14 cellular contexts compared by ENCODE assay signal in the genomic region with DNA sequence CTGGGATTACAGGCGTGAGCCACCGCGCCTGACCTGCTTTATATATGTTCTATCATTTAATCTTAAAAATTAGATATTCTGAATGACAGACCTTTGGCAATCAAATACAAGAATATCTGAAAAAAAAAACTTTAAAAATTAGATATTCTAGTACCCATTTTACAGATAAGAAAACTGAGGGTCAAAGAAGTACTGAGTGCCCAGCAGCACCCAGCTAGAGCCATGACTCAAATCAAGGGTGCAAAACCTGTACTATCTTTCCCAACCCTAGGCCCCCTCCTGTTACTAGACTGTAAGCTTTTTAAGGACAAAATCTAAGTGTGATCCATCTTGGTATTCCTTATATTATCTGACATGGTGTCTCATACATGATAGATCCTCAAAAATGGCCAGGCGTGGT. TPM values are rescaled to one million over a fixed set of nuclear protein-coding genes. Genes with fewer than 3 reads are reported as not detected.
"Had no signal": no experiment of that assay in that cellular context is flagged by ENCODE, and none has a peak within 500 bp of the region (broad histone marks: within the 10 kb centered on the region; RNA-seq: fewer than 3 reads in every experiment).

No MANE protein-coding gene starts in this region.

- H3K4me1 ChIP-seq: pancreas had no signal

- H3K27ac ChIP-seq: pancreas had no signal

- H3K9me3 ChIP-seq: pancreas, SK-N-SH had no signal

- DNase-seq: activated CD4-positive, alpha-beta T cell treated with anti-CD3 and anti-CD28 coated beads for 4 hours; anterior cingulate cortex; cortex of kidney; effector memory CD4-positive, alpha-beta T cell; foreskin melanocyte; mesendoderm; pancreas; SK-N-SH; stimulated activated CD4-positive, alpha-beta T cell treated with anti-CD3 and anti-CD28 coated beads, Interleukin-1b, Interleukin-23, amount 100 ng/mL, for 48 hours had no signal

- H3K27me3 ChIP-seq: pancreas had no signal

- H3K9ac ChIP-seq: SK-N-SH had no signal

- ATAC-seq: activated naive CD4-positive, alpha-beta T cell treated with anti-CD3 and anti-CD28 coated beads, Interleukin-2, amount 50 U/mL, for 72 hours; pancreas had no signal

- H3K4me1 Mint-ChIP-seq: neural crest cell had no signal

- H3K36me3 ChIP-seq: pancreas had no signal

- H3K9me3 Mint-ChIP-seq: activated naive CD4-positive, alpha-beta T cell treated with anti-CD3 and anti-CD28 coated beads, Interleukin-2, amount 50 U/mL, for 72 hours; activated T-helper 2 cell treated with anti-CD3 and anti-CD28 coated beads, Interferon-gamma antibody, Interleukin-2, Interleukin-4, amounts not matched to agents 10 μg/mL and 5 μg/mL and 100 μg/mL, durations not matched to agents 14 hours and 24 hours and 36 hours; neural crest cell had no signal

- H3K4me3 Mint-ChIP-seq: neural crest cell had no signal

- FAIRE-seq: pancreas had no signal

- H3K4me3 ChIP-seq: pancreas had no signal

- H3K4me2 ChIP-seq: SK-N-SH had no signal

RNA-seq across cellular contexts. Expression of a gene that starts 8.3 kb away (rescaled TPM):
- total RNA-seq: fibroblast of lung, neural crest cell had no signal
- polyA plus RNA-seq: fibroblast of lung, SK-N-SH had no signal

RNA-seq across cellular contexts. Expression of a gene that starts 27.9 kb away (rescaled TPM):
- total RNA-seq: activated T-helper 2 cell treated with anti-CD3 and anti-CD28 coated beads, Interferon-gamma antibody, Interleukin-2, Interleukin-4, amounts not matched to agents 10 μg/mL and 5 μg/mL and 100 μg/mL, durations not matched to agents 14 hours and 24 hours and 36 hours; neural crest cell; T-helper 1 cell treated with Interleukin-12 subunit alpha and Interleukin-12 subunit beta and Interleukin-4 antibody, amounts not matched to agents 30 ng/mL and 1 ng/mL, for 36 hours had no signal

RNA-seq across cellular contexts. Expression of a gene that starts 36.7 kb away (rescaled TPM):
- total RNA-seq: activated T-helper 2 cell treated with anti-CD3 and anti-CD28 coated beads, Interferon-gamma antibody, Interleukin-2, Interleukin-4, amounts not matched to agents 10 μg/mL and 5 μg/mL and 100 μg/mL, durations not matched to agents 14 hours and 24 hours and 36 hours; T-helper 1 cell treated with Interleukin-12 subunit alpha and Interleukin-12 subunit beta and Interleukin-4 antibody, amounts not matched to agents 30 ng/mL and 1 ng/mL, for 36 hours had no signal
